Comparison of ENCODE assay signal across 1 cellular context in the genomic region with DNA sequence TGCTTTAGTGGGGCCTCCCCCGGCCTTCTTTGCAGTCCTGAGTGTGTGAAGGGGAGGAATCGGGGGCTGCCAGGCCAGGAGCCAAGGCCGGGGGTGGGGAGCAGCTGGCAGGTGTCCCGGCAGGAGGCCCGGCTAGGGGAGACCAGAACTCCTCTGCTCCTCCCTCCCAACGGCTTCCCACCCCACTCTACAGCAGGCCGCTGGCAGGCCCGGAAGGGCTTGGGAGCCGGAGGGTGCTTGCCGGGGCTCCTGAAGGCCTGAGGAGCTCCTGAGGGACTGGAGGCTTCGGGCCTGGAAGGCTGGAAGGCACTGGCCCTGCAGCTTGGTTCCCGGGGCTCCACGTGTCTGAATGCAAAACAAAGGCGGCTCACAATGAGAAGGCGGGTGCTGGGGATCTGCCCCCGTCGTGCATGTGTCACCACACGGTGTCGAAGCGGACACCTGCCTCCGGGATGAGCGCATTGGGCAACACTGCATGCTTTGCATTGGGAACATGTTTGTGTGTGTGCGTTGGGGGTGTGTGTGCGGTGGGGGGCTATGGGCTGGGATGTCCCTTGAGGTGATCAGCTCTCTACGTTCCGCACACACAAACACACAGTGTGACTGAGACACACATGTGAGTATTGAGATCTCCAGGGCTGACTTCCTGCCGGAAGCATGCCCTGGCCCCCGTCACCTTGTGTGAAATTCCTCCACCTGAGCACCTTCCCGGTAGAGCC.
TF ChIP-seq lines count a peak whose summit lies in the region.

No MANE protein-coding gene starts in this region.

TF ChIP-seq in IMR-90, 13 proteins besides CTCF, POLR2A, EP300 and RAD21:
- TF ChIP-seq NFE2L2 (IDR thresholded peaks at IDR 0.05; ENCODE audit: low read depth, low read length) (no peak), SMC3 (IDR thresholded peaks at IDR 0.05; ENCODE audit: low read depth, low read length) (no peak), MXI1 (IDR thresholded peaks at IDR 0.05; ENCODE audit: borderline replicate concordance, low read depth, low read length) (no peak), CEBPB (IDR thresholded peaks at IDR 0.05; ENCODE audit: low read depth, low read length) (peak; percentile 30; the same call in 1 of the 2 replicates), FOS (IDR thresholded peaks at IDR 0.05; ENCODE audit: low read depth, low read length) (no peak)
